Comparison of ENCODE assay signal across 8 cellular contexts in the genomic region with DNA sequence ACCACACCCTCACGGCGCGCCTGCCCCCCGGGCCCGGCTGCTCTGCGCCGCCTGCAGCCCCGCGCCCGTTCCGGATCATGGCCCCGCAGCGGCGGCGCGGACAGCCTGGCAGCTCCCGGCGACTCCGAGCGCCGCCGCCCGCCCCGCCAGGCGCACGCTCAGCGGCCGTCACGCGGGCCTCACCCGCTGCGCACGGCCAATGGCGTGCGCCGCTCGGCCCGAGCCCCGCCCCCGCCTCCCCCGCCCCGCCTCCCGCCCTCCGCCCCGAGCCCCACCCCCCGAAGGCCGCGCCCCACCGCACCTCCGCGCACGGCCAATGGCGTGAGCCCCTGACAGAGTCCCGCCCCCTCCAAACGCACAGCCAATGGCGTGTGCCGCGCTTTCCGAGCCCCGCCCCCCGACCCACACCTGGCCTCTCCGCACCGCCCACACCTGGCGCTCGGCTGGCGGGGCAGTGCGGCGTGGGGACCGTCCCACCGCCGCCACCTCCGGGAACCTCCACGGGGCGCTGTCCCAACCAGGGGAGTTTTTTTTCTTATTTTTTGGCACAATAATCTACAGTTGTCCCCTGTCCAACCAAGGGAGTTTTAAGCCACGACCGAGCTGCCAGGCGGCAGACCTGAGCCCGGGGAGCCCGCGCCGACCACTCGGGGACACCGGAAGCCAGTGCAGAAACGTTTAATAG. TPM values are rescaled to one million over a fixed set of nuclear protein-coding genes. Genes with fewer than 3 reads are reported as not detected.
A peak's percentile ranks its signal among the peaks of the same experiment; 100 is the strongest.
DNase-seq lines count a peak whose midpoint lies in the region; ATAC-seq and TF ChIP-seq lines count a peak whose summit lies in the region.

PCYT2 (minus strand) TSS at position 123 of the 685 bp plus-strand sequence; CDS start at position 79, 44 bp downstream.

- CTCF ChIA-PET in GM10248 (lab: Yijun Ruan, JAX): interaction anchor here (1.0 kb wide), 1 partner anchor 43 kb away, joined by 3 read pairs; no protein-coding TSS in a partner anchor
- CTCF ChIA-PET in T-cell (lab: Charles Lee): no interaction called here

- DNase-seq in GM10248 (ENCODE audit: extremely low spot score) (peak; percentile 100), NCI-H1436 (lab: John Stamatoyannopoulos, UW) (peak; percentile 98), T-cell (peak; percentile 75 to 94 (median 89)), adipocyte (ENCODE audit: low read depth) (peak; percentile 94), cardiac septum (ENCODE audit: low spot score) (peak; percentile 95), posterior cingulate gyrus (peak; percentile 81 to 99 (median 94)), type B pancreatic cell (ENCODE audit: extremely low spot score, unreplicated experiment) (peak; percentile 95)

- H3K27me3 Mint-ChIP-seq in T-cell (no peaks in the 10 kb centered on the region), type B pancreatic cell (no peaks in the 10 kb centered on the region)

- H3K9me3 Mint-ChIP-seq in T-cell (no peaks in the 10 kb centered on the region), type B pancreatic cell (no peaks in the 10 kb centered on the region)

- H3K27me3 ChIP-seq in adipocyte (replicated peaks; ENCODE audit: control insufficient read depth, insufficient read depth, low read length): no peaks in the 10 kb centered on the region

- H3K4me3 Mint-ChIP-seq in T-cell: peak within 1 kb of the TSS; percentile 69 to 85 (median 82)
- peak within 1 kb of the TSS; percentile 93 for H3K4me3 Mint-ChIP-seq in type B pancreatic cell

- H3K36me3 Mint-ChIP-seq in T-cell (peaks cover 21% of the 10 kb centered on the region), type B pancreatic cell (peaks cover 11% of the 10 kb centered on the region)

- intact Hi-C loops in cardiac septum (cut with DNase I) (no loop called here), posterior cingulate gyrus (cut with DNase I) (no loop called here)

- H3K4me1 Mint-ChIP-seq in T-cell: peaks cover 7 to 18% (median 14%) of the 10 kb centered on the region in 3 donors
- peaks cover 5% of the 10 kb centered on the region for H3K4me1 Mint-ChIP-seq in type B pancreatic cell (ENCODE audit: unreplicated experiment)

- ATAC-seq in HG02642 (IDR thresholded peaks at IDR 0.05; ENCODE audit: poor library complexity, unreplicated experiment) (peak; percentile 76), T-cell (replicated peaks in 1 of 4) (peak; percentile 90 to 94 (median 92))

- TF ChIP-seq CTCF in GM10248 (IDR thresholded peaks at IDR 0.05; ENCODE audit: control extremely low read depth, extremely low read depth, low read depth, missing control alignments) (no peak), type B pancreatic cell (conservative IDR thresholded peaks at IDR 0.05) (peak; percentile 29)

- peak within 1 kb of the TSS; percentile 52 to 69 for H3K27ac Mint-ChIP-seq in T-cell
- peak within 1 kb of the TSS; percentile 90 for H3K27ac Mint-ChIP-seq in type B pancreatic cell

- H3K36me3 ChIP-seq in adipocyte (ENCODE audit: control insufficient read depth, insufficient read depth, low read length, severe bottlenecking): peaks cover 67% of the 10 kb centered on the region

- H3K9me3 ChIP-seq in adipocyte (ENCODE audit: control insufficient read depth, low read length): no peaks in the 10 kb centered on the region

- POLR2A ChIA-PET in GM10248 (lab: Yijun Ruan, JAX): no interaction called here
- POLR2A ChIA-PET in T-cell (lab: Charles Lee): no interaction called here

- H3K4me1 ChIP-seq in adipocyte (ENCODE audit: control insufficient read depth, insufficient read depth, low read length): peaks cover 19% of the 10 kb centered on the region

- peak within 1 kb of the TSS; percentile 93 for H3K9ac ChIP-seq in adipocyte (ENCODE audit: low read length)

- H3K4me3 ChIP-seq in adipocyte (ENCODE audit: low read length): peak within 1 kb of the TSS; percentile 95

RNA-seq across cellular contexts. Expression of gene PCYT2, which starts in this region (rescaled TPM):
- total RNA-seq in T-cell: 10 to 100 TPM; 24.5 to 55.2 (median 48.2) TPM
- 47.1 TPM for total RNA-seq in cardiac septum
- 46.8 and 50.4 TPM in 2 replicates for total RNA-seq in type B pancreatic cell (ENCODE audit: low replicate concordance)

Comparison
In these comparisons a context has a peak if more than half of its experiments do, and no peak if none do; other contexts are left out.
1. Peak in every context shown above with its lines: DNase-seq, ATAC-seq and H3K4me3 ChIP-seq.